14 cellular contexts compared by ENCODE assay signal in the genomic region with DNA sequence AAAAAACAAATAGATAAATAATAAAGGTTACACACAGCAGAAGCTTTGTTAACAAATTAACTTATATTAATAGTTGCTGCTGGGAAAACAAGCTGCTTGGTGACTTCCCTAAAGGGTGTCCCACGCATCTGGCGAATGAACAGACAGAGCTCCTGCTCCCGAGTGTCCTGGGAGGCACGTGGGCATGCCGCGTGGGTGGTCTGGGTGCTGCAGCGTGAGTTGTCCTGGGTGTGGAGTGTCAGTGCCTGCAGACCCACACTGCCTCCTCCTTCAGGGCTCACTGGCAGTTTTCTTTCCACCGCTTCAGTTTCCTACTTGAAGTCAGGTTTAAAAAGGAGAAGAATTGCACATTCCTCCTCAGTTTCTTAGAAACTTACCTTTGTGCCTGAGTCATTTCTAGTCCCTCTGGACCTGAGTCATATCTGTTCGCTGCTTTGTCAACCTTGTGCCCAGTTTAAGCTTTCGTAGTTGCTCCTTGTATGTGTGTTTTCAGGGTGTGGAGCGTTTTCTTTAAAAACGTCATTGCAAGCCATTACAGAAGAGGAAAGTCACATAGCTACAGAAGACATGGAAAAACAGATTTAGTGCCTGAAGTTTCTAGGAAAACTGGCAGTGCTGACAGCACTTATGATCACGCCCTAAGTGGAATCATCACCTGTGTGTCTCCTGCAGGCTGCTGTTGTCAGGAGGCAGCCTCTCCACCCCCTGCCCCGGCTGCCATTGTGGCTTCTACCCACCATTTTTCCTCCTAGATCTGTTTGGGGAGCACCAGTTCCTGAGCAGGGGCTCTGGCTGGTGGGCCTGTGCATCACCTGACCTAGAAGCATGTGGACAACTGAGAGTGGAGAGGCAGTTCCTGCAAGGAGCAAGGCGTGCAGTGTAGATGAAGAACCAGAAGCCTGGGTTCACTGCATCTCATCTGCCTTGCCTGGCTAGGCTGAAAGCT. TPM values are rescaled to one million over a fixed set of nuclear protein-coding genes. Genes with fewer than 3 reads are reported as not detected.
DNase-seq lines count a peak whose midpoint lies in the region; ATAC-seq and TF ChIP-seq lines count a peak whose summit lies in the region.
"Had no signal": no experiment of that assay in that cellular context is flagged by ENCODE, and none has a peak within 500 bp of the region (broad histone marks: within the 10 kb centered on the region; RNA-seq: fewer than 3 reads in every experiment).

No MANE protein-coding gene starts in this region.

- no peaks in the 10 kb centered on the region for H3K36me3 Mint-ChIP-seq in stimulated activated effector memory CD8-positive, alpha-beta T cell treated with anti-CD3 and anti-CD28 coated beads, Interleukin-12 subunit alpha, Interleukin-12 subunit beta, amount 100 ng/mL, for 72 hours

- no peaks in the 10 kb centered on the region for H3K9me3 Mint-ChIP-seq in stimulated activated effector memory CD8-positive, alpha-beta T cell treated with anti-CD3 and anti-CD28 coated beads, Interleukin-12 subunit alpha, Interleukin-12 subunit beta, amount 100 ng/mL, for 72 hours
- H3K9me3 Mint-ChIP-seq: H9 had no signal

- no peak overlapping the region for H3K27ac Mint-ChIP-seq in stimulated activated effector memory CD8-positive, alpha-beta T cell treated with anti-CD3 and anti-CD28 coated beads, Interleukin-12 subunit alpha, Interleukin-12 subunit beta, amount 100 ng/mL, for 72 hours

- DNase-seq in HT-29 (ENCODE audit: low spot score) (peak; percentile 49), foreskin keratinocyte (peak in 1 of 2 donors; percentile 80), HPDE6-E6E7 (ENCODE audit: extremely low spot score) (no peak), GF-D8 (lab: John Stamatoyannopoulos, UW) (no peak)
- DNase-seq in stimulated activated effector memory CD8-positive, alpha-beta T cell treated with anti-CD3 and anti-CD28 coated beads, Interleukin-12 subunit alpha, Interleukin-12 subunit beta, amount 100 ng/mL, for 72 hours (ENCODE audit: low spot score in 2 of 2): no peak
- DNase-seq in stimulated activated naive CD8-positive, alpha-beta T cell treated with anti-CD3 and anti-CD28 coated beads, Interleukin-15, Interleukin-2, amounts not matched to agents 100 U/mL and 50 U/mL, for 24 hours: no peak
- DNase-seq: DMS153; H9; NCI-H1105; stimulated activated CD4-positive, alpha-beta T cell treated with anti-CD3 and anti-CD28 coated beads, Interleukin-4, amount 100 ng/mL, for 24 hours; T-helper 2 cell had no signal

- no peaks in the 10 kb centered on the region for H3K27me3 ChIP-seq in foreskin keratinocyte
- H3K27me3 ChIP-seq: neutrophil had no signal

- peaks cover 3% of the 10 kb centered on the region for H3K4me1 ChIP-seq in foreskin keratinocyte

- TF ChIP-seq CTCF in foreskin keratinocyte (conservative IDR thresholded peaks at IDR 0.05): no peak

- ATAC-seq in GM19438 (IDR thresholded peaks at IDR 0.05; ENCODE audit: low read depth, unreplicated experiment): peak; percentile 48
- ATAC-seq in foreskin keratinocyte: peak; percentile 80
- peak; percentile 35 for ATAC-seq in stimulated activated effector memory CD8-positive, alpha-beta T cell treated with anti-CD3 and anti-CD28 coated beads, Interleukin-12 subunit alpha, Interleukin-12 subunit beta, amount 100 ng/mL, for 72 hours
- no peak for ATAC-seq in GM19324 (IDR thresholded peaks at IDR 0.05; ENCODE audit: low FRiP score, unreplicated experiment)
- ATAC-seq in stimulated activated naive CD8-positive, alpha-beta T cell treated with anti-CD3 and anti-CD28 coated beads, Interleukin-15, Interleukin-2, amounts not matched to agents 100 U/mL and 50 U/mL, for 24 hours: no peak

- H3K4me1 Mint-ChIP-seq in stimulated activated effector memory CD8-positive, alpha-beta T cell treated with anti-CD3 and anti-CD28 coated beads, Interleukin-12 subunit alpha, Interleukin-12 subunit beta, amount 100 ng/mL, for 72 hours: no peaks in the 10 kb centered on the region

- no peak overlapping the region for H3K4me3 Mint-ChIP-seq in stimulated activated effector memory CD8-positive, alpha-beta T cell treated with anti-CD3 and anti-CD28 coated beads, Interleukin-12 subunit alpha, Interleukin-12 subunit beta, amount 100 ng/mL, for 72 hours
- H3K4me3 Mint-ChIP-seq: H9 had no signal

- H3K27ac ChIP-seq in foreskin keratinocyte: peak overlapping the region; percentile 83
- H3K27ac ChIP-seq: neutrophil had no signal

RNA-seq across cellular contexts. Expression of gene IMPA2, which starts 24.5 kb away (rescaled TPM):
- total RNA-seq in HT-29 (2014; rRNA removed; shearing (Covaris generic)): 88.6 and 89.2 TPM in 2 replicates
- 26.1 and 31.8 TPM in 2 replicates for total RNA-seq in foreskin keratinocyte
- 31.7 and 35.0 TPM in 2 replicates for polyA plus RNA-seq in foreskin keratinocyte

Comparison
In these comparisons a context has a peak if more than half of its experiments do, and no peak if none do; other contexts are left out.
1. ATAC-seq: peak in GM19438 (single experiment), foreskin keratinocyte (single experiment) and stimulated activated effector memory CD8-positive, alpha-beta T cell treated with anti-CD3 and anti-CD28 coated beads, Interleukin-12 subunit alpha, Interleukin-12 subunit beta, amount 100 ng/mL, for 72 hours (single experiment); none in GM19324 (single experiment) and stimulated activated naive CD8-positive, alpha-beta T cell treated with anti-CD3 and anti-CD28 coated beads, Interleukin-15, Interleukin-2, amounts not matched to agents 100 U/mL and 50 U/mL, for 24 hours (single experiment).